ENCODE assay signal across 8 cellular contexts in the genomic region with DNA sequence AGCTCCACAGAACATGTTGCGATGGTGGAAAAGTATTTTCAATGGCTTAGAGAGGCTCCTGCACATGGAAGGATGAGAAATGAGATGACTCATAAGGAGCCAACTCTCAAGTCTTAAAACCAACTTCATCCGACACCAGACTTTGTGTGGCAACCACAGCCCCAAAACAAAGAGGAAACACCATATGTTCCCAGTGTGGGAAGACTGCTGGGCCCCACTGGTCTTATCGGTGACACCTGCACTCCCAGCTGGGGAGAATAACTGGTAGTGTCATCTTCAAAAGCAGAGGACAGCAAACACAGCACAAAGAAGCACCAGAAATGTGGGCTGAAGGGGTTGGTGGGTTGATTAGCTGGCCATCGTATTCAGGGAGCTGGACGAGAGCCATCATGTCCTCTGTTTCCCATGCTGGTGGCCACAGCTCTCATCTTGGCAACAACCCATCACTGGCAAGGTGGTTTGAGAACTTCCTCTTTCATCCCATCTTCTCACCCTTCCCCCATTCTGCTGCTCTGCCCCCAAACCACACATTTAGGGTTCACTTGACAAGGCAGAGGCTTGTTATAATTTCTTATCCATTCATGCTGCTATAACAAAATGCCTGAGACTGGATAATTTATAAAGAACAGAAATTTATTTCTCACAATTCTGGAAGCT. TPM values are rescaled to one million over a fixed set of nuclear protein-coding genes. Genes with fewer than 3 reads are reported as not detected.
A peak's percentile ranks its signal among the peaks of the same experiment; 100 is the strongest.
DNase-seq lines count a peak whose midpoint lies in the region; ATAC-seq and TF ChIP-seq lines count a peak whose summit lies in the region.
"Had no signal": no experiment of that assay in that cellular context is flagged by ENCODE, and none has a peak within 500 bp of the region (broad histone marks: within the 10 kb centered on the region; RNA-seq: fewer than 3 reads in every experiment).

No MANE protein-coding gene starts in this region.

- 64 to 72% methylated on average over 5 of the region's 5 CpGs for WGBS in GM23248 (ENCODE audit: low coverage in 1 of 2, low lambda C conversion rate in 2 of 2, missing lambda C conversion rate in 2 of 2), 2 experiments

- H4K20me1 ChIP-seq in osteoblast (ENCODE audit: insufficient read depth, low read length): no peaks in the 10 kb centered on the region
- H4K20me1 ChIP-seq in GM23248 (ENCODE audit: insufficient read depth): no peaks in the 10 kb centered on the region

- H3K79me2 ChIP-seq in osteoblast (ENCODE audit: insufficient read depth, low read length) (no peaks in the 10 kb centered on the region), GM23248 (ENCODE audit: insufficient read depth) (no peaks in the 10 kb centered on the region)

- no peak overlapping the region for H3K4me2 ChIP-seq in osteoblast (ENCODE audit: insufficient read depth, low read length)
- no peak overlapping the region for H3K4me2 ChIP-seq in GM23248 (ENCODE audit: unreplicated experiment)

- H3K36me3 ChIP-seq in KOPT-K1 (ENCODE audit: insufficient read depth, low read length): no peaks in the 10 kb centered on the region
- H3K36me3 ChIP-seq in osteoblast (ENCODE audit: insufficient read depth, low read length): no peaks in the 10 kb centered on the region
- H3K36me3 ChIP-seq in GM23248 (ENCODE audit: low read depth): no peaks in the 10 kb centered on the region

- in situ Hi-C loops in GM23248 (cut with MboI): no loop called here

- DNase-seq in osteoblast (ENCODE audit: insufficient read length, low spot score, missing footprints): peak; percentile 78
- DNase-seq in GM23248: no peak
- DNase-seq in DMS114 treated with DMSO at 0.1 percent for 48 hours (lab: John Stamatoyannopoulos, UW; ENCODE audit: unreplicated experiment): no peak
- no peak for DNase-seq in activated gamma-delta T cell treated with Interleukin-2 at 50 U/mL for 16 hours
- DNase-seq: mucosa of descending colon had no signal

- H3K4me1 ChIP-seq in osteoblast (ENCODE audit: insufficient read depth, low read length) (no peaks in the 10 kb centered on the region), GM23248 (ENCODE audit: insufficient read depth) (no peaks in the 10 kb centered on the region)

- TF ChIP-seq CTCF in osteoblast (IDR thresholded peaks at IDR 0.05; ENCODE audit: extremely low read depth, low read depth, low read length): no peak

- peak; percentile 54 for ATAC-seq in GM19023 (IDR thresholded peaks at IDR 0.05; ENCODE audit: unreplicated experiment)
- ATAC-seq in HG02759 (IDR thresholded peaks at IDR 0.05; ENCODE audit: unreplicated experiment): peak; percentile 78
- ATAC-seq: mucosa of descending colon had no signal

- H3K27me3 ChIP-seq in osteoblast (ENCODE audit: insufficient read depth, low read length) (no peaks in the 10 kb centered on the region), GM23248 (replicated peaks; ENCODE audit: insufficient read depth) (peaks cover 12% of the 10 kb centered on the region; the same call in 1 of the 2 replicates)

- H3K4me3 ChIP-seq in osteoblast (ENCODE audit: insufficient read depth, low read length): no peak overlapping the region
- H3K4me3 ChIP-seq in GM23248: no peak overlapping the region
- H3K4me3 ChIP-seq: mucosa of descending colon had no signal

- H3K9me3 ChIP-seq in KOPT-K1 (ENCODE audit: insufficient read depth, low read length, poor library complexity, severe bottlenecking): no peaks in the 10 kb centered on the region
- H3K9me3 ChIP-seq in osteoblast (ENCODE audit: low read depth, low read length): no peaks in the 10 kb centered on the region
- H3K9me3 ChIP-seq in GM23248 (ENCODE audit: low read depth): no peaks in the 10 kb centered on the region
- H3K9me3 ChIP-seq: mucosa of descending colon had no signal

- no peak overlapping the region for H3K9ac ChIP-seq in GM23248

- H2AFZ ChIP-seq in osteoblast (ENCODE audit: low read length) (no peak overlapping the region), GM23248 (no peak overlapping the region)

- no peaks in the 10 kb centered on the region for H3F3A ChIP-seq in GM23248 (ENCODE audit: insufficient read depth)

- no peaks in the 10 kb centered on the region for H3K9me2 ChIP-seq in GM23248 (ENCODE audit: insufficient read depth)

- H3K27ac ChIP-seq in KOPT-K1 (ENCODE audit: low read depth, low read length, poor library complexity, severe bottlenecking) (peak overlapping the region; percentile 86), osteoblast (ENCODE audit: low read depth, low read length) (no peak overlapping the region), GM23248 (no peak overlapping the region)

RNA-seq across cellular contexts. Expression of gene TASP1, which starts 46.0 kb away (rescaled TPM):
- total RNA-seq in osteoblast: 8.0 and 9.4 TPM in 2 replicates
- total RNA-seq in GM23248 (2014; rRNA removed; shearing (Covaris generic)): 7.6 and 9.5 TPM in 2 replicates
- 7.9 and 8.4 TPM in 2 replicates for polyA plus RNA-seq in GM23248 (2016; fragmentation: Nextera tagmentation; extraction: Ambion mirVana)
